In genomic region chr15:45458746-45459403, GRCh38 we compare ENCODE assay signal across 8 cellular contexts.
A peak's percentile ranks its signal among the peaks of the same experiment; 100 is the strongest.
DNase-seq lines count a peak whose midpoint lies in the region; ATAC-seq and TF ChIP-seq lines count a peak whose summit lies in the region.

No MANE protein-coding gene starts in this region.

- ATAC-seq in GM23338: peak; percentile 16; the same call in 1 of the 3 replicates
- ATAC-seq in naive B cell (ENCODE audit: low read depth in 2 of 2): no peak
- ATAC-seq in HG03280 (IDR thresholded peaks at IDR 0.05; ENCODE audit: unreplicated experiment): no peak

- peaks cover under 1% of the 10 kb centered on the region for H3K36me3 Mint-ChIP-seq in GM23338 (ENCODE audit: low read depth)
- no peaks in the 10 kb centered on the region for H3K36me3 Mint-ChIP-seq in naive B cell

- CTCF ChIA-PET in AG04450 (lab: Charles Lee): interaction anchor here (0.5 to 7.8 kb wide), 47 partner anchors 9 to 297 kb away, joined by 3 to 376 read pairs (median 6); partner anchors contain the start of gene BLOC1S6

- no peaks in the 10 kb centered on the region for H3K79me2 ChIP-seq in GM23338 (replicated peaks; ENCODE audit: insufficient read depth)

- H3K27me3 Mint-ChIP-seq in GM23338 (ENCODE audit: insufficient read depth, low read depth, poor library complexity) (peaks cover 25% of the 10 kb centered on the region), naive B cell (no peaks in the 10 kb centered on the region)

- H3K27ac ChIP-seq in AG04450 (ENCODE audit: low read depth, low read length) (no peak overlapping the region), GM23338 (ENCODE audit: low read depth) (no peak overlapping the region)

- H4K20me1 ChIP-seq in GM23338 (replicated peaks; ENCODE audit: insufficient read depth): peaks cover 9% of the 10 kb centered on the region; the same call in 1 of the 2 replicates

- H3F3A ChIP-seq in GM23338 (replicated peaks; ENCODE audit: low read depth): no peaks in the 10 kb centered on the region

- no peak overlapping the region for H3K4me3 Mint-ChIP-seq in GM23338
- H3K4me3 Mint-ChIP-seq in naive B cell: peak overlapping the region in 7 of 8 donors; percentile 15 to 83 (median 62)

- peaks cover 12% of the 10 kb centered on the region; the same call in 2 of the 3 replicates for H3K4me1 Mint-ChIP-seq in GM23338
- peaks cover 24 to 44% (median 32%) of the 10 kb centered on the region in 3 donors for H3K4me1 Mint-ChIP-seq in naive B cell

- POLR2A ChIA-PET in AG04450 (lab: Yijun Ruan, JAX): no interaction called here

- DNase-seq in AG04450 (ENCODE audit: low read depth, low spot score) (no peak), GM23338 (ENCODE audit: low spot score) (peak; percentile 68), NCI-H82 treated with DMSO at 0.1 percent for 48 hours (lab: John Stamatoyannopoulos, UW; ENCODE audit: unreplicated experiment) (peak; percentile 42), epithelial cell of proximal tubule (ENCODE audit: low read depth) (no peak), naive B cell (peak; percentile 74)
- peak; percentile 43 for DNase-seq in activated CD8-positive, alpha-beta memory T cell treated with anti-CD3 and anti-CD28 coated beads, Interleukin-2, amount 50 U/mL, for 24 hours (ENCODE audit: extremely low read depth)
- DNase-seq in stimulated activated CD8-positive, alpha-beta memory T cell treated with anti-CD3 and anti-CD28 coated beads, Interleukin-7, amount 100 ng/mL, for 24 hours (ENCODE audit: low read depth): peak; percentile 77

- peak; percentile 91 for TF ChIP-seq CTCF in AG04450 (IDR thresholded peaks at IDR 0.05; ENCODE audit: low read depth, low read length)
- peak; percentile 83 to 87 for TF ChIP-seq CTCF in GM23338 (conservative IDR thresholded peaks at IDR 0.05; ENCODE audit: low read depth in 2 of 2)
- peak; percentile 96 for TF ChIP-seq CTCF in epithelial cell of proximal tubule (conservative IDR thresholded peaks at IDR 0.05; ENCODE audit: low read depth, low read length)

- H3K27me3 ChIP-seq in AG04450 (ENCODE audit: control insufficient read depth, insufficient read depth, low read length) (no peaks in the 10 kb centered on the region), GM23338 (ENCODE audit: insufficient read depth) (peaks cover 32% of the 10 kb centered on the region)

- no peaks in the 10 kb centered on the region for H3K9me3 ChIP-seq in AG04450 (ENCODE audit: control insufficient read depth, insufficient read depth, low read length)

- H3K36me3 ChIP-seq in GM23338 (ENCODE audit: insufficient read depth): no peaks in the 10 kb centered on the region

- peaks cover under 1% of the 10 kb centered on the region; the same call in 1 of the 2 replicates for H3K9me2 ChIP-seq in GM23338 (ENCODE audit: insufficient read depth)

- H2AFZ ChIP-seq in GM23338: no peak overlapping the region

- H3K4me3 ChIP-seq in AG04450 (ENCODE audit: low read depth, low read length): peak overlapping the region; percentile 58
- no peak overlapping the region for H3K4me3 ChIP-seq in GM23338
- H3K4me3 ChIP-seq in epithelial cell of proximal tubule (ENCODE audit: low read depth, low read length): peak overlapping the region; percentile 52

- H3K4me2 ChIP-seq in GM23338: no peak overlapping the region

- H3K27ac Mint-ChIP-seq in GM23338 (no peak overlapping the region), naive B cell (peak overlapping the region in 1 of 6 donors; percentile 69)

- H3K4me1 ChIP-seq in GM23338 (ENCODE audit: insufficient read depth): peaks cover 5% of the 10 kb centered on the region; the same call in 1 of the 2 replicates

- H3K9me3 Mint-ChIP-seq in GM23338 (peaks cover 10% of the 10 kb centered on the region), naive B cell (no peaks in the 10 kb centered on the region)

TF ChIP-seq in GM23338, 12 proteins besides CTCF, POLR2A, EP300 and RAD21:
- TF ChIP-seq EZH2phosphoT487 (IDR thresholded peaks at IDR 0.05; ENCODE audit: unreplicated experiment) (no peak), NANOG (IDR thresholded peaks at IDR 0.05; ENCODE audit: borderline replicate concordance) (peak; percentile 62; the same call in 1 of the 2 replicates)
TF ChIP-seq in GM23338: peak in this region for 1.

Comparison
In these comparisons a context has a peak if more than half of its experiments do, and no peak if none do; other contexts are left out.
1. DNase-seq: peak in GM23338 (single experiment), NCI-H82 treated with DMSO at 0.1 percent for 48 hours (single experiment), activated CD8-positive, alpha-beta memory T cell treated with anti-CD3 and anti-CD28 coated beads, Interleukin-2, amount 50 U/mL, for 24 hours (single experiment), naive B cell (single experiment) and stimulated activated CD8-positive, alpha-beta memory T cell treated with anti-CD3 and anti-CD28 coated beads, Interleukin-7, amount 100 ng/mL, for 24 hours (single experiment); none in AG04450 (single experiment) and epithelial cell of proximal tubule (single experiment).
2. Peak in every context shown above with its lines, with median percentiles within 50 percentile points of each other: CTCF ChIP-seq.